15 cellular contexts compared by ENCODE assay signal in genomic region chr2:8107162-8107561, GRCh38.
DNase-seq lines count a peak whose midpoint lies in the region; ATAC-seq and TF ChIP-seq lines count a peak whose summit lies in the region.
"Had no signal": no experiment of that assay in that cellular context is flagged by ENCODE, and none has a peak within 500 bp of the region (broad histone marks: within the 10 kb centered on the region; RNA-seq: fewer than 3 reads in every experiment).

No MANE protein-coding gene starts in this region.

- H3K9ac ChIP-seq in mesendoderm (ENCODE audit: low read length) = no peak overlapping the region

- no peak overlapping the region for H4K5ac ChIP-seq in mesendoderm (ENCODE audit: low read length)

- peak overlapping the region; percentile 34 to 39 for H3K27ac Mint-ChIP-seq in natural killer cell
- peak overlapping the region in 1 of 2 donors; percentile 77 for H3K27ac Mint-ChIP-seq in natural killer cell treated with Interleukin-12 subunit alpha and Interleukin-12 subunit beta and Interleukin-15 and Interleukin-18, amount 100 ng/mL, for 72 hours
- H3K27ac Mint-ChIP-seq: B cell, HFFc6 had no signal

- no peak overlapping the region for H3K23ac ChIP-seq in mesendoderm (ENCODE audit: low read length)

- H3K79me2 ChIP-seq in OCI-LY7 (ENCODE audit: insufficient read depth, low read depth, low read length) (no peaks in the 10 kb centered on the region), mesendoderm (ENCODE audit: control insufficient read depth, insufficient read depth, low read length) (no peaks in the 10 kb centered on the region)

- H2BK5ac ChIP-seq in mesendoderm (ENCODE audit: low read length) = no peak overlapping the region

- H2AFZ ChIP-seq in OCI-LY7 (ENCODE audit: low read length) = peak overlapping the region; percentile 5; the same call in 1 of the 2 replicates

- no peak for TF ChIP-seq POLR2A in testis (IDR thresholded peaks at IDR 0.05)

- no peaks in the 10 kb centered on the region for H3K79me1 ChIP-seq in mesendoderm (ENCODE audit: low read length)

- intact Hi-C loops in natural killer cell (cut with micrococcal nuclease) = no loop called here
- intact Hi-C loops in OCI-LY7 (cut with micrococcal nuclease; ENCODE audit: unreplicated experiment) = no loop called here
- intact Hi-C loops in testis (cut with DNase I; ENCODE audit: low total_unique reads) = no loop called here

- H3K4me3 Mint-ChIP-seq in natural killer cell = no peak overlapping the region
- H3K4me3 Mint-ChIP-seq in natural killer cell treated with Interleukin-12 subunit alpha and Interleukin-12 subunit beta and Interleukin-15 and Interleukin-18, amount 100 ng/mL, for 72 hours = no peak overlapping the region
- H3K4me3 Mint-ChIP-seq: B cell, HFFc6 had no signal

- POLR2A ChIA-PET in OCI-LY7 (lab: Charles Lee) = interaction anchor here (0.9 to 1.8 kb wide), 3 partner anchors 10 to 89 kb away, joined by 3 to 4 read pairs (median 4); no protein-coding TSS in a partner anchor

- DNase-seq in natural killer cell (no peak), OCI-LY7 (ENCODE audit: low spot score) (no peak), mesendoderm (peak; percentile 8), COLO829 (ENCODE audit: low spot score) (no peak), mucosa of gallbladder (ENCODE audit: low spot score) (no peak), testis (no peak)
- no peak for DNase-seq in natural killer cell treated with Interleukin-12 subunit alpha and Interleukin-12 subunit beta and Interleukin-15 and Interleukin-18, amount 100 ng/mL, for 72 hours (ENCODE audit: low spot score)
- DNase-seq: Calu3, DMS 273 treated with DMSO at 0.1 percent for 48 hours, DMS79, HCEC 1CT, HFFc6 had no signal

- H3K27me3 ChIP-seq in mesendoderm (ENCODE audit: insufficient read depth, low read length, poor library complexity) = no peaks in the 10 kb centered on the region
- H3K27me3 ChIP-seq in testis = no peaks in the 10 kb centered on the region

- H3K27ac ChIP-seq in OCI-LY7 (ENCODE audit: low read depth, low read length, poor library complexity, severe bottlenecking) (no peak overlapping the region), mesendoderm (ENCODE audit: low read depth, low read length) (no peak overlapping the region), testis (no peak overlapping the region)
- H3K27ac ChIP-seq: HL-60 had no signal

- peaks cover 16 to 17% of the 10 kb centered on the region in 2 donors for H3K4me1 Mint-ChIP-seq in natural killer cell
- H3K4me1 Mint-ChIP-seq in natural killer cell treated with Interleukin-12 subunit alpha and Interleukin-12 subunit beta and Interleukin-15 and Interleukin-18, amount 100 ng/mL, for 72 hours (ENCODE audit: low read depth in 2 of 2) = peaks cover 16 to 25% of the 10 kb centered on the region in 2 donors
- H3K4me1 Mint-ChIP-seq: B cell had no signal

- no peak overlapping the region for H3K18ac ChIP-seq in mesendoderm (ENCODE audit: low read length)

- H4K8ac ChIP-seq in mesendoderm (ENCODE audit: low read depth, low read length) = no peak overlapping the region

- CTCF ChIA-PET in OCI-LY7 (lab: Charles Lee; ENCODE audit: unreplicated experiment) = no interaction called here

- no peak overlapping the region for H3K4ac ChIP-seq in mesendoderm (ENCODE audit: low read depth, low read length)

- whole genome bisulfite sequencing in mesendoderm (ENCODE audit: extremely low coverage, insufficient coverage, low lambda C conversion rate) = no CpG with 5 or more reads among the region's 1 CpG
- 76 to 82% methylated on average over 1 of the region's 1 CpG for WGBS in testis, 2 donors

- H3K4me1 ChIP-seq in OCI-LY7 (ENCODE audit: insufficient read depth, low read length, poor library complexity, severe bottlenecking) (peaks cover 7% of the 10 kb centered on the region), mesendoderm (ENCODE audit: control insufficient read depth, low read depth, low read length) (no peaks in the 10 kb centered on the region), testis (no peaks in the 10 kb centered on the region)

- no peaks in the 10 kb centered on the region for H3K27me3 Mint-ChIP-seq in natural killer cell (ENCODE audit: low read depth in 2 of 2)
- no peaks in the 10 kb centered on the region for H3K27me3 Mint-ChIP-seq in natural killer cell treated with Interleukin-12 subunit alpha and Interleukin-12 subunit beta and Interleukin-15 and Interleukin-18, amount 100 ng/mL, for 72 hours

- H3K56ac ChIP-seq in mesendoderm (ENCODE audit: low read length) = no peak overlapping the region

- ATAC-seq in natural killer cell = no peak
- ATAC-seq in natural killer cell treated with Interleukin-12 subunit alpha and Interleukin-12 subunit beta and Interleukin-15 and Interleukin-18, amount 100 ng/mL, for 72 hours = no peak
- ATAC-seq: GM12878 had no signal

- no peaks in the 10 kb centered on the region for H3K9me3 Mint-ChIP-seq in natural killer cell
- no peaks in the 10 kb centered on the region for H3K9me3 Mint-ChIP-seq in natural killer cell treated with Interleukin-12 subunit alpha and Interleukin-12 subunit beta and Interleukin-15 and Interleukin-18, amount 100 ng/mL, for 72 hours
- H3K9me3 Mint-ChIP-seq: HFFc6 had no signal

- H3K4me2 ChIP-seq in OCI-LY7 (ENCODE audit: low read length) (no peak overlapping the region), mesendoderm (ENCODE audit: low read length) (no peak overlapping the region)

- TF ChIP-seq CTCF in natural killer cell (IDR thresholded peaks at IDR 0.05) = no peak
- no peak for TF ChIP-seq CTCF in OCI-LY7 (conservative IDR thresholded peaks at IDR 0.05; ENCODE audit: low read length)
- no peak for TF ChIP-seq CTCF in testis (IDR thresholded peaks at IDR 0.05)

- no peaks in the 10 kb centered on the region for H4K20me1 ChIP-seq in OCI-LY7 (ENCODE audit: insufficient read depth, low read length)

- H2BK120ac ChIP-seq in mesendoderm (ENCODE audit: low read depth, low read length) = no peak overlapping the region

- H2AK5ac ChIP-seq in mesendoderm (ENCODE audit: low read length) = no peak overlapping the region

- no peak overlapping the region for H3K4me3 ChIP-seq in OCI-LY7 (ENCODE audit: low read depth, low read length, poor library complexity, severe bottlenecking)
- H3K4me3 ChIP-seq in mesendoderm (ENCODE audit: low read length) = no peak overlapping the region
- H3K4me3 ChIP-seq in testis = no peak overlapping the region
- H3K4me3 ChIP-seq: GM12878 had no signal

- BruUV-seq in OCI-LY7 (replicated peaks; lab: Mats Ljungman, UMichigan) = no TSS peak

- H3K9me3 ChIP-seq in OCI-LY7 (ENCODE audit: low read length) = 0 out of 2 replicates have a peak, but pooled peaks cover 8% of the 10 kb centered on the region
- H3K9me3 ChIP-seq in testis = no peaks in the 10 kb centered on the region

- no peak overlapping the region for H2BK15ac ChIP-seq in mesendoderm (replicated peaks; ENCODE audit: low read depth)

- H3K36me3 ChIP-seq in OCI-LY7 (ENCODE audit: insufficient read depth, low read length) (no peaks in the 10 kb centered on the region; the same call in 1 of the 2 replicates), mesendoderm (ENCODE audit: control insufficient read depth, insufficient read depth, low read length) (no peaks in the 10 kb centered on the region), testis (ENCODE audit: low read depth, missing control alignments) (no peaks in the 10 kb centered on the region)

- H3K36me3 Mint-ChIP-seq in natural killer cell = peaks cover 8% of the 10 kb centered on the region
- H3K36me3 Mint-ChIP-seq in natural killer cell treated with Interleukin-12 subunit alpha and Interleukin-12 subunit beta and Interleukin-15 and Interleukin-18, amount 100 ng/mL, for 72 hours = no peaks in the 10 kb centered on the region

- H3K9me2 ChIP-seq in OCI-LY7 (ENCODE audit: insufficient read depth, low read length) = no peaks in the 10 kb centered on the region
